Comparison of ENCODE assay signal across 8 cellular contexts in genomic region chr19:17680235-17680722, GRCh38. TPM values are rescaled to one million over a fixed set of nuclear protein-coding genes. Genes with fewer than 3 reads are reported as not detected.
A peak's percentile ranks its signal among the peaks of the same experiment; 100 is the strongest.
DNase-seq lines count a peak whose midpoint lies in the region; ATAC-seq and TF ChIP-seq lines count a peak whose summit lies in the region.

No MANE protein-coding gene starts in this region.

- H3K4me3 Mint-ChIP-seq in activated CD8-positive, alpha-beta T cell treated with anti-CD3 and anti-CD28 coated beads, Interleukin-2, amount 10 ng/mL, durations not matched to agents 7 days and 5 days = peak overlapping the region; percentile 5
- H3K4me3 Mint-ChIP-seq in naive thymus-derived CD4-positive, alpha-beta T cell = peak overlapping the region in 3 of 10 donors; percentile 11 to 30 (median 23)

- peaks cover 40% of the 10 kb centered on the region for H3K27me3 Mint-ChIP-seq in activated CD8-positive, alpha-beta T cell treated with anti-CD3 and anti-CD28 coated beads, Interleukin-2, amount 10 ng/mL, durations not matched to agents 7 days and 5 days (ENCODE audit: low read depth)
- peaks cover 62 to 88% (median 67%) of the 10 kb centered on the region in 5 donors for H3K27me3 Mint-ChIP-seq in naive thymus-derived CD4-positive, alpha-beta T cell

- no peak for TF ChIP-seq EP300 in suprapubic skin (IDR thresholded peaks at IDR 0.05)

- CTCF ChIA-PET in activated CD8-positive, alpha-beta T cell treated with anti-CD3 and anti-CD28 coated beads, Interleukin-2, amount 10 ng/mL, durations not matched to agents 7 days and 5 days (lab: Charles Lee) = no interaction called here
- CTCF ChIA-PET in naive thymus-derived CD4-positive, alpha-beta T cell (lab: Charles Lee) = no interaction called here

- DNase-seq in ELF-1 (ENCODE audit: low read depth, low spot score) (peak; percentile 21), HT1080 (ENCODE audit: low read depth) (peak; percentile 41), suprapubic skin (ENCODE audit: low spot score in 2 of 2) (peak in 1 of 2 donors; percentile 82), inferior parietal cortex (ENCODE audit: extremely low spot score) (no peak), GF-D8 (lab: John Stamatoyannopoulos, UW) (no peak)
- peak; percentile 76 for DNase-seq in activated CD8-positive, alpha-beta T cell treated with anti-CD3 and anti-CD28 coated beads, Interleukin-2, amount 10 ng/mL, durations not matched to agents 7 days and 5 days
- DNase-seq in naive thymus-derived CD4-positive, alpha-beta T cell = peak in 2 of 9 donors; percentile 21 to 41

- no peaks in the 10 kb centered on the region for H3K36me3 Mint-ChIP-seq in activated CD8-positive, alpha-beta T cell treated with anti-CD3 and anti-CD28 coated beads, Interleukin-2, amount 10 ng/mL, durations not matched to agents 7 days and 5 days (ENCODE audit: low read depth)
- H3K36me3 Mint-ChIP-seq in naive thymus-derived CD4-positive, alpha-beta T cell = peaks cover 0 to 5% (median 0%) of the 10 kb centered on the region in 5 donors

- intact Hi-C loops in naive thymus-derived CD4-positive, alpha-beta T cell (cut with micrococcal nuclease) = no loop called here

- H3K4me1 Mint-ChIP-seq in activated CD8-positive, alpha-beta T cell treated with anti-CD3 and anti-CD28 coated beads, Interleukin-2, amount 10 ng/mL, durations not matched to agents 7 days and 5 days (ENCODE audit: low read depth) = peaks cover 14% of the 10 kb centered on the region
- peaks cover 0 to 18% (median 0%) of the 10 kb centered on the region in 7 donors for H3K4me1 Mint-ChIP-seq in naive thymus-derived CD4-positive, alpha-beta T cell

- H3K9me3 Mint-ChIP-seq in activated CD8-positive, alpha-beta T cell treated with anti-CD3 and anti-CD28 coated beads, Interleukin-2, amount 10 ng/mL, durations not matched to agents 7 days and 5 days (ENCODE audit: insufficient read depth) = no peaks in the 10 kb centered on the region
- H3K9me3 Mint-ChIP-seq in naive thymus-derived CD4-positive, alpha-beta T cell = peaks cover 0 to 9% (median 2%) of the 10 kb centered on the region in 11 donors

- TF ChIP-seq POLR2A in suprapubic skin (IDR thresholded peaks at IDR 0.05) = no peak

- WGBS in suprapubic skin = 5% methylated on average over 16 of the region's 37 CpGs

- no peaks in the 10 kb centered on the region for H3K36me3 ChIP-seq in naive thymus-derived CD4-positive, alpha-beta T cell (ENCODE audit: control insufficient read depth in 2 of 3, insufficient read depth in 3 of 3, low read length in 3 of 3)
- H3K36me3 ChIP-seq in suprapubic skin = no peaks in the 10 kb centered on the region

- peak; percentile 79 for ATAC-seq in activated CD8-positive, alpha-beta T cell treated with anti-CD3 and anti-CD28 coated beads, Interleukin-2, amount 10 ng/mL, durations not matched to agents 7 days and 5 days
- ATAC-seq in esophagus mucosa = peak; percentile 63
- ATAC-seq in naive thymus-derived CD4-positive, alpha-beta T cell = peak; percentile 94

- no peak for TF ChIP-seq CTCF in suprapubic skin (IDR thresholded peaks at IDR 0.05)

- peaks cover 0 to 7% of the 10 kb centered on the region in 2 donors for H3K4me1 ChIP-seq in naive thymus-derived CD4-positive, alpha-beta T cell (ENCODE audit: control insufficient read depth in 2 of 2, insufficient read depth in 2 of 2, low read length in 2 of 2)
- peaks cover 13% of the 10 kb centered on the region for H3K4me1 ChIP-seq in suprapubic skin

- no peak overlapping the region for H3K27ac ChIP-seq in naive thymus-derived CD4-positive, alpha-beta T cell (ENCODE audit: low read depth, low read length)
- no peak overlapping the region for H3K27ac ChIP-seq in suprapubic skin

- H3K9me3 ChIP-seq in naive thymus-derived CD4-positive, alpha-beta T cell (ENCODE audit: control insufficient read depth in 2 of 3, low read length in 3 of 3) = no peaks in the 10 kb centered on the region
- no peaks in the 10 kb centered on the region for H3K9me3 ChIP-seq in suprapubic skin

- no peak overlapping the region for H3K4me3 ChIP-seq in naive thymus-derived CD4-positive, alpha-beta T cell (ENCODE audit: low read length)
- H3K4me3 ChIP-seq in suprapubic skin = peak overlapping the region; percentile 28

- peak overlapping the region; percentile 52 for H3K27ac Mint-ChIP-seq in activated CD8-positive, alpha-beta T cell treated with anti-CD3 and anti-CD28 coated beads, Interleukin-2, amount 10 ng/mL, durations not matched to agents 7 days and 5 days
- H3K27ac Mint-ChIP-seq in naive thymus-derived CD4-positive, alpha-beta T cell = no peak overlapping the region

- peaks cover 5 to 22% of the 10 kb centered on the region in 2 donors for H3K27me3 ChIP-seq in naive thymus-derived CD4-positive, alpha-beta T cell (ENCODE audit: control insufficient read depth in 2 of 2, insufficient read depth in 2 of 2, low read length in 2 of 2)
- H3K27me3 ChIP-seq in suprapubic skin = peaks cover 62% of the 10 kb centered on the region

- POLR2A ChIA-PET in activated CD8-positive, alpha-beta T cell treated with anti-CD3 and anti-CD28 coated beads, Interleukin-2, amount 10 ng/mL, durations not matched to agents 7 days and 5 days (lab: Charles Lee) = no interaction called here
- POLR2A ChIA-PET in naive thymus-derived CD4-positive, alpha-beta T cell (lab: Charles Lee) = no interaction called here

RNA-seq across cellular contexts. Expression of gene UNC13A, which starts 7.9 kb away (rescaled TPM):
- total RNA-seq in HT1080 (2014; rRNA removed; shearing (Covaris generic)) = 0.02 and 0.07 TPM in 2 replicates
- 0.01 TPM in 1 of 2 replicates, not detected in the other for polyA plus RNA-seq in HT1080 (2015; cell fraction: cytosol; rRNA removed)
- polyA plus RNA-seq in HT1080 (2015; cell fraction: nucleus; rRNA removed) = 0.15 and 0.26 TPM in 2 replicates
- under 1 TPM; 0.03 TPM for total RNA-seq in activated CD8-positive, alpha-beta T cell treated with anti-CD3 and anti-CD28 coated beads, Interleukin-2, amount 10 ng/mL, durations not matched to agents 7 days and 5 days
- 0.04 TPM for total RNA-seq in esophagus mucosa
- total RNA-seq in naive thymus-derived CD4-positive, alpha-beta T cell = under 1 TPM in 4 of 5 experiments, not detected in 1; 0.03 to 0.30 (median 0.11) TPM
- under 1 TPM; 0.02 to 0.04 TPM for polyA plus RNA-seq in naive thymus-derived CD4-positive, alpha-beta T cell
- under 1 TPM in 1 of 4 donors, not detected in 3; 0.16 TPM for total RNA-seq in suprapubic skin

RNA-seq across cellular contexts. Expression of gene MAP1S, which starts 39.0 kb away (rescaled TPM):
- 30.3 and 45.0 TPM in 2 replicates for total RNA-seq in HT1080 (2014; rRNA removed; shearing (Covaris generic))
- 35.3 and 45.2 TPM in 2 replicates for polyA plus RNA-seq in HT1080 (2015; cell fraction: cytosol; rRNA removed)
- polyA plus RNA-seq in HT1080 (2015; cell fraction: nucleus; rRNA removed) = 51.4 and 52.3 TPM in 2 replicates
- total RNA-seq in activated CD8-positive, alpha-beta T cell treated with anti-CD3 and anti-CD28 coated beads, Interleukin-2, amount 10 ng/mL, durations not matched to agents 7 days and 5 days = 10 to 100 TPM; 79.0 to 83.8 TPM
- total RNA-seq in esophagus mucosa (16.9 TPM), suprapubic skin (10 to 100 TPM; 16.8 to 42.5 (median 26.4) TPM)
- total RNA-seq in naive thymus-derived CD4-positive, alpha-beta T cell = 10 to 100 TPM; 28.6 to 73.8 (median 52.5) TPM
- polyA plus RNA-seq in naive thymus-derived CD4-positive, alpha-beta T cell = 10 to 100 TPM; 21.9 to 48.4 TPM

Comparison
In these comparisons a context has a peak if more than half of its experiments do, and no peak if none do; other contexts are left out.
1. DNase-seq: peak in ELF-1 (single experiment), HT1080 (single experiment) and activated CD8-positive, alpha-beta T cell treated with anti-CD3 and anti-CD28 coated beads, Interleukin-2, amount 10 ng/mL, durations not matched to agents 7 days and 5 days (single experiment); none in inferior parietal cortex (single experiment) and GF-D8 (single experiment).
2. Peak in every context shown above with its lines, with median percentiles within 50 percentile points of each other: ATAC-seq.